Comparison of ENCODE assay signal across 2 cellular contexts in genomic region chr15:32356909-32357308, GRCh38. TPM values are rescaled to one million over a fixed set of nuclear protein-coding genes. Genes with fewer than 3 reads are reported as not detected.
"Had no signal": no experiment of that assay in that cellular context is flagged by ENCODE, and none has a peak within 500 bp of the region (broad histone marks: within the 10 kb centered on the region; RNA-seq: fewer than 3 reads in every experiment).

No MANE protein-coding gene starts in this region.

RNA-seq across cellular contexts. Expression of gene GOLGA8K, which starts 46.2 kb away (rescaled TPM):
- total RNA-seq: M059J, MCF 10A had no signal
